ENCODE assay signal across 29 cellular contexts in genomic region chr19:48094129-48094842, GRCh38. TPM values are rescaled to one million over a fixed set of nuclear protein-coding genes. Genes with fewer than 3 reads are reported as not detected.
"Had no signal": no experiment of that assay in that cellular context is flagged by ENCODE, and none has a peak within 500 bp of the region (broad histone marks: within the 10 kb centered on the region; RNA-seq: fewer than 3 reads in every experiment).

No MANE protein-coding gene starts in this region.

- H3K9me3 ChIP-seq: adrenal gland had no signal

- ATAC-seq: PC-3, SK-N-SH treated with all-trans-retinoic acid at 6 μM for 48 hours had no signal

- DNase-seq: activated CD4-positive, alpha-beta memory T cell treated with anti-CD3 and anti-CD28 coated beads, Interleukin-2, amount 10 ng/mL, durations not matched to agents 7 days and 5 days; activated CD4-positive, alpha-beta T cell treated with anti-CD3 and anti-CD28 coated beads for 1 hour; activated CD4-positive, alpha-beta T cell treated with anti-CD3 and anti-CD28 coated beads, Interleukin-2, amount 50 U/mL, for 1 hour; activated CD8-positive, alpha-beta memory T cell treated with anti-CD3 and anti-CD28 coated beads, Interleukin-2, amount 50 U/mL, for 4 hours; activated gamma-delta T cell; activated naive CD4-positive, alpha-beta T cell treated with anti-CD3 and anti-CD28 coated beads for 36 hours; activated naive CD8-positive, alpha-beta T cell treated with anti-CD3 and anti-CD28 coated beads, Interleukin-2, amount 10 ng/mL, durations not matched to agents 7 days and 5 days; activated T-cell treated with anti-CD3 and anti-CD28 coated beads, Interleukin-2, amount 50 U/mL, for 24 hours; adrenal gland; anterior cingulate cortex; cerebellar nuclear complex; NCI-H1048; NCI-H146; NCI-H187 treated with DMSO at 0.1 percent for 48 hours; NCI-H2081 treated with DMSO at 0.1 percent for 48 hours; NCI-H446; NCI-H524; PC-3; SHP77; SW 1271 had no signal

- H3K4me3 ChIP-seq: adrenal gland, SJSA1 had no signal

- FAIRE-seq: colon, RCC 7860 had no signal

- H3K27me3 ChIP-seq: adrenal gland, SJSA1 had no signal

- H3K27ac ChIP-seq: adrenal gland, SJSA1 had no signal

- H3K27ac Mint-ChIP-seq: activated CD4-positive, alpha-beta memory T cell treated with anti-CD3 and anti-CD28 coated beads, Interleukin-2, amount 10 ng/mL, durations not matched to agents 7 days and 5 days; activated naive CD4-positive, alpha-beta T cell treated with anti-CD3 and anti-CD28 coated beads for 36 hours; activated naive CD8-positive, alpha-beta T cell treated with anti-CD3 and anti-CD28 coated beads, Interleukin-2, amount 10 ng/mL, durations not matched to agents 7 days and 5 days; activated T-cell treated with anti-CD3 and anti-CD28 coated beads, Interleukin-2, amount 50 U/mL, for 24 hours; T-helper 2 cell treated with Interferon-gamma antibody and Interleukin-4, amounts not matched to agents 5 μg/mL and 100 μg/mL, for 36 hours had no signal

- H3K36me3 Mint-ChIP-seq: activated naive CD8-positive, alpha-beta T cell treated with anti-CD3 and anti-CD28 coated beads, Interleukin-2, amount 10 ng/mL, durations not matched to agents 7 days and 5 days had no signal

RNA-seq across cellular contexts. Expression of gene CABP5, which starts 50.4 kb away (rescaled TPM):
- total RNA-seq: activated CD4-positive, alpha-beta memory T cell treated with anti-CD3 and anti-CD28 coated beads, Interleukin-2, amount 10 ng/mL, durations not matched to agents 7 days and 5 days; activated CD8-positive, alpha-beta memory T cell treated with anti-CD3 and anti-CD28 coated beads for 36 hours; activated naive CD4-positive, alpha-beta T cell treated with anti-CD3 and anti-CD28 coated beads for 36 hours; activated naive CD8-positive, alpha-beta T cell treated with anti-CD3 and anti-CD28 coated beads, Interleukin-2, amount 10 ng/mL, durations not matched to agents 7 days and 5 days; adrenal gland; cardiac septum; LHCN-M2; PC-3; SJSA1; T-helper 1 cell treated with Interleukin-12 subunit alpha and Interleukin-12 subunit beta and Interleukin-4 antibody, amounts not matched to agents 30 ng/mL and 1 ng/mL, for 36 hours had no signal
- polyA plus RNA-seq: adrenal gland had no signal
